Comparison of ENCODE assay signal across 1 cellular context in the genomic region with DNA sequence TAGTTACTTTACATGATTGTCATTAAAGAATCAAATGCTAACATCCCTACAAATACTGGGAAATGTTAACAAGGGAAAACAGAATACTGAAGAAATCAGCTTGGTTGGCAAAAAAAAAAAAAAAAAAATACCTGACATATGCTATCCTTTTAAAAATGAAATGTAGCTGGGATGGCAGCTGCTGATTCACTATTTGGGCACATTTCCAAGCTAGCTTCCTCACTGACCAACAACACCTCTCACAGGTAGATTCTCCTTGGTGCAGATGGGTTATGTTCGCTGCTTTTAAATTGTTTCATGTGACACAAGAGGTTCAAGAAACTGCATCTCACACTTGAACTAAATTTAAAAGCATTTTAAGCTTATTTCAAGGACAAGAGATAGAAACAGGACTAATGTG.
TF ChIP-seq lines count a peak whose summit lies in the region.

No MANE protein-coding gene starts in this region.

TF ChIP-seq in GM23338, 12 proteins besides CTCF, POLR2A, EP300 and RAD21 (continued from another document):
- TF ChIP-seq, protein P1, sequence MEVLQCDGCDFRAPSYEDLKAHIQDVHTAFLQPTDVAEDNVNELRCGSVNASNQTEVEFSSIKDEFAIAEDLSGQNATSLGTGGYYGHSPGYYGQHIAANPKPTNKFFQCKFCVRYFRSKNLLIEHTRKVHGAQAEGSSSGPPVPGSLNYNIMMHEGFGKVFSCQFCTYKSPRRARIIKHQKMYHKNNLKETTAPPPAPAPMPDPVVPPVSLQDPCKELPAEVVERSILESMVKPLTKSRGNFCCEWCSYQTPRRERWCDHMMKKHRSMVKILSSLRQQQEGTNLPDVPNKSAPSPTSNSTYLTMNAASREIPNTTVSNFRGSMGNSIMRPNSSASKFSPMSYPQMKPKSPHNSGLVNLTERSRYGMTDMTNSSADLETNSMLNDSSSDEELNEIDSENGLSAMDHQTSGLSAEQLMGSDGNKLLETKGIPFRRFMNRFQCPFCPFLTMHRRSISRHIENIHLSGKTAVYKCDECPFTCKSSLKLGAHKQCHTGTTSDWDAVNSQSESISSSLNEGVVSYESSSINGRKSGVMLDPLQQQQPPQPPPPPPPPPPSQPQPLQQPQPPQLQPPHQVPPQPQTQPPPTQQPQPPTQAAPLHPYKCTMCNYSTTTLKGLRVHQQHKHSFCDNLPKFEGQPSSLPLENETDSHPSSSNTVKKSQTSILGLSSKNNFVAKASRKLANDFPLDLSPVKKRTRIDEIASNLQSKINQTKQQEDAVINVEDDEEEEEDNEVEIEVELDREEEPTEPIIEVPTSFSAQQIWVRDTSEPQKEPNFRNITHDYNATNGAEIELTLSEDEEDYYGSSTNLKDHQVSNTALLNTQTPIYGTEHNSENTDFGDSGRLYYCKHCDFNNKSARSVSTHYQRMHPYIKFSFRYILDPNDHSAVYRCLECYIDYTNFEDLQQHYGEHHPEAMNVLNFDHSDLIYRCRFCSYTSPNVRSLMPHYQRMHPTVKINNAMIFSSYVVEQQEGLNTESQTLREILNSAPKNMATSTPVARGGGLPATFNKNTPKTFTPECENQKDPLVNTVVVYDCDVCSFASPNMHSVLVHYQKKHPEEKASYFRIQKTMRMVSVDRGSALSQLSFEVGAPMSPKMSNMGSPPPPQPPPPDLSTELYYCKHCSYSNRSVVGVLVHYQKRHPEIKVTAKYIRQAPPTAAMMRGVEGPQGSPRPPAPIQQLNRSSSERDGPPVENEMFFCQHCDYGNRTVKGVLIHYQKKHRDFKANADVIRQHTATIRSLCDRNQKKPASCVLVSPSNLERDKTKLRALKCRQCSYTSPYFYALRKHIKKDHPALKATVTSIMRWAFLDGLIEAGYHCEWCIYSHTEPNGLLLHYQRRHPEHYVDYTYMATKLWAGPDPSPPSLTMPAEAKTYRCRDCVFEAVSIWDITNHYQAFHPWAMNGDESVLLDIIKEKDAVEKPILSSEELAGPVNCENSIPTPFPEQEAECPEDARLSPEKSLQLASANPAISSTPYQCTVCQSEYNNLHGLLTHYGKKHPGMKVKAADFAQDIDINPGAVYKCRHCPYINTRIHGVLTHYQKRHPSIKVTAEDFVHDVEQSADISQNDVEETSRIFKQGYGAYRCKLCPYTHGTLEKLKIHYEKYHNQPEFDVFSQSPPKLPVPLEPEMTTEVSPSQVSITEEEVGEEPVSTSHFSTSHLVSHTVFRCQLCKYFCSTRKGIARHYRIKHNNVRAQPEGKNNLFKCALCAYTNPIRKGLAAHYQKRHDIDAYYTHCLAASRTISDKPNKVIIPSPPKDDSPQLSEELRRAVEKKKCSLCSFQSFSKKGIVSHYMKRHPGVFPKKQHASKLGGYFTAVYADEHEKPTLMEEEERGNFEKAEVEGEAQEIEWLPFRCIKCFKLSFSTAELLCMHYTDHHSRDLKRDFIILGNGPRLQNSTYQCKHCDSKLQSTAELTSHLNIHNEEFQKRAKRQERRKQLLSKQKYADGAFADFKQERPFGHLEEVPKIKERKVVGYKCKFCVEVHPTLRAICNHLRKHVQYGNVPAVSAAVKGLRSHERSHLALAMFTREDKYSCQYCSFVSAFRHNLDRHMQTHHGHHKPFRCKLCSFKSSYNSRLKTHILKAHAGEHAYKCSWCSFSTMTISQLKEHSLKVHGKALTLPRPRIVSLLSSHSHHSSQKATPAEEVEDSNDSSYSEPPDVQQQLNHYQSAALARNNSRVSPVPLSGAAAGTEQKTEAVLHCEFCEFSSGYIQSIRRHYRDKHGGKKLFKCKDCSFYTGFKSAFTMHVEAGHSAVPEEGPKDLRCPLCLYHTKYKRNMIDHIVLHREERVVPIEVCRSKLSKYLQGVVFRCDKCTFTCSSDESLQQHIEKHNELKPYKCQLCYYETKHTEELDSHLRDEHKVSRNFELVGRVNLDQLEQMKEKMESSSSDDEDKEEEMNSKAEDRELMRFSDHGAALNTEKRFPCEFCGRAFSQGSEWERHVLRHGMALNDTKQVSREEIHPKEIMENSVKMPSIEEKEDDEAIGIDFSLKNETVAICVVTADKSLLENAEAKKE (CRISPR knock-in tag; IDR thresholded peaks at IDR 0.05): no peak
- TF ChIP-seq, protein P2, sequence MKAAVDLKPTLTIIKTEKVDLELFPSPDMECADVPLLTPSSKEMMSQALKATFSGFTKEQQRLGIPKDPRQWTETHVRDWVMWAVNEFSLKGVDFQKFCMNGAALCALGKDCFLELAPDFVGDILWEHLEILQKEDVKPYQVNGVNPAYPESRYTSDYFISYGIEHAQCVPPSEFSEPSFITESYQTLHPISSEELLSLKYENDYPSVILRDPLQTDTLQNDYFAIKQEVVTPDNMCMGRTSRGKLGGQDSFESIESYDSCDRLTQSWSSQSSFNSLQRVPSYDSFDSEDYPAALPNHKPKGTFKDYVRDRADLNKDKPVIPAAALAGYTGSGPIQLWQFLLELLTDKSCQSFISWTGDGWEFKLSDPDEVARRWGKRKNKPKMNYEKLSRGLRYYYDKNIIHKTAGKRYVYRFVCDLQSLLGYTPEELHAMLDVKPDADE (IDR thresholded peaks at IDR 0.05): no peak
- TF ChIP-seq POLR2AphosphoS5 (IDR thresholded peaks at IDR 0.05; ENCODE audit: low read depth): no peak
